In genomic region chr11:61266602-61267001, GRCh38 we compare ENCODE assay signal across 26 cellular contexts. TPM values are rescaled to one million over a fixed set of nuclear protein-coding genes. Genes with fewer than 3 reads are reported as not detected.
DNase-seq lines count a peak whose midpoint lies in the region; TF ChIP-seq lines count a peak whose summit lies in the region.
"Had no signal": no experiment of that assay in that cellular context is flagged by ENCODE, and none has a peak within 500 bp of the region (broad histone marks: within the 10 kb centered on the region; RNA-seq: fewer than 3 reads in every experiment).

No MANE protein-coding gene starts in this region.

- H3K4me3 ChIP-seq in choroid plexus epithelial cell (ENCODE audit: low read depth, low read length) (no peak overlapping the region), retinal pigment epithelial cell (ENCODE audit: low read length) (no peak overlapping the region), lower leg skin (ENCODE audit: low read depth, poor library complexity, severe bottlenecking) (no peak overlapping the region)
- H3K4me3 ChIP-seq: adrenal gland, dorsolateral prefrontal cortex, pancreas, upper lobe of left lung had no signal

- TF ChIP-seq CTCF in choroid plexus epithelial cell (conservative IDR thresholded peaks at IDR 0.05; ENCODE audit: low read depth, low read length) (no peak), retinal pigment epithelial cell (conservative IDR thresholded peaks at IDR 0.05; ENCODE audit: low read depth, low read length) (no peak), lower leg skin (IDR thresholded peaks at IDR 0.05) (no peak)

- intact Hi-C loops in lower leg skin (cut with DNase I; ENCODE audit: low total_unique reads): no loop called here

- WGBS in lower leg skin, 2 donors: 72 to 74% methylated on average over 4 of the region's 4 CpGs

- TF ChIP-seq POLR2A in lower leg skin (IDR thresholded peaks at IDR 0.05): no peak

- DNase-seq in EH (ENCODE audit: low read depth) (peak; percentile 18), NCI-H226 (peak; percentile 48), choroid plexus epithelial cell (ENCODE audit: low read depth) (peak; percentile 24), retinal pigment epithelial cell (ENCODE audit: low read depth) (peak; percentile 33), KG1 (lab: John Stamatoyannopoulos, UW) (no peak), GF-D8 (lab: John Stamatoyannopoulos, UW) (no peak), anterior cingulate cortex (lab: John Stamatoyannopoulos, UW) (no peak), lower leg skin (ENCODE audit: low spot score in 2 of 2) (no peak)
- DNase-seq: activated CD8-positive, alpha-beta T cell treated with anti-CD3 and anti-CD28 coated beads for 36 hours; activated gamma-delta T cell treated with Interleukin-2 at 50 U/mL for 16 hours; activated T-cell treated with anti-CD3 and anti-CD28 coated beads for 4 hours; CD4-positive, alpha-beta memory T cell; central memory CD4-positive, alpha-beta T cell; dorsolateral prefrontal cortex; foreskin melanocyte; GDM1; MV-4-11; NCI-H1694 treated with DMSO at 0.1 percent for 48 hours; NCI-H69; pancreas; right cardiac atrium; Right ventricle myocardium superior; stimulated activated CD8-positive, alpha-beta memory T cell treated with anti-CD3 and anti-CD28 coated beads, Interleukin-4, amount 100 ng/mL, for 48 hours had no signal

RNA-seq across cellular contexts. Expression of gene PGA5, which starts 25.6 kb away (rescaled TPM):
- total RNA-seq in lower leg skin: not detected
- total RNA-seq: activated CD8-positive, alpha-beta T cell treated with anti-CD3 and anti-CD28 coated beads for 36 hours; CD4-positive, alpha-beta memory T cell; endothelial cell of umbilical vein; Right ventricle myocardium superior had no signal

RNA-seq across cellular contexts. Expression of gene VWCE, which starts 28.5 kb away (rescaled TPM):
- under 1 TPM in 2 of 4 donors, not detected in 2; 0.22 to 0.68 TPM for total RNA-seq in lower leg skin

RNA-seq across cellular contexts. Expression of gene PGA4, which starts 44.5 kb away (rescaled TPM):
- total RNA-seq in lower leg skin: 1 to 10 TPM in 1 of 4 donors, under 1 TPM in 1, not detected in 2; 0.65 to 1.5 TPM
- total RNA-seq: activated CD8-positive, alpha-beta T cell treated with anti-CD3 and anti-CD28 coated beads for 36 hours; CD4-positive, alpha-beta memory T cell; endothelial cell of umbilical vein had no signal

Comparison
In these comparisons a context has a peak if more than half of its experiments do, and no peak if none do; other contexts are left out.
1. DNase-seq: peak in EH (single experiment), NCI-H226 (single experiment), choroid plexus epithelial cell (single experiment) and retinal pigment epithelial cell (single experiment); none in KG1 (single experiment), GF-D8 (single experiment), anterior cingulate cortex (0 of 58) and lower leg skin (0 of 2).